23 cellular contexts compared by ENCODE assay signal in the genomic region with DNA sequence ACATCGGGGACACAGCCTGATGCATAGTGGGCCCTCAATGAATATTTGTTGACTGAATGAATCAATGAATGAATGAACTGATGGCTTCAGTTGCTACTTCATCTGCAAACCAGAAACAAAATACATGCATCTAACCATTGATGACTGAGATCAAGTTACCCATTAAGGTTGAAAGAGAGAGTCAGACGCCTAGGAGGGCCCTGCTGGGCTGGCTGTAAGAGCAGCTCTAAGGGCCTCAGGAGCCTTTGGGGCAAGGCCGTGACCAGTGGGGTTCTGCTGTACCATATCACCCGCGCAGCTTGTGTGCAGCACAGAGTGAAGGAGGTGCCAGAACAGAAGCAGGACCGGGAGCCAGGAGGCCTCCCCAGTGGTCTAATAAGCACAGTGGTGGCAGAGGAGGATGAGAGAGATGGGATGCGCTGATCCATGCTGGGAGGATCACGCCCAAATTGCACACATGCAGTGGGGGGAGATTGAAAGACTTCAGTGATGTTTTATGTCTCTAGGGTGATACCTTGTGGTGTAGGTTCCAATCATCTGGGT.
"Had no signal": no experiment of that assay in that cellular context is flagged by ENCODE, and none has a peak within 500 bp of the region (broad histone marks: within the 10 kb centered on the region; RNA-seq: fewer than 3 reads in every experiment).

No MANE protein-coding gene starts in this region.

- FAIRE-seq: endothelial cell of umbilical vein, pancreas had no signal

- H3K36me3 Mint-ChIP-seq: naive thymus-derived CD4-positive, alpha-beta T cell; stimulated activated effector memory CD8-positive, alpha-beta T cell treated with anti-CD3 and anti-CD28 coated beads, Interleukin-12 subunit alpha, Interleukin-12 subunit beta, amount 100 ng/mL, for 72 hours had no signal

- DNase-seq: effector CD4-positive, alpha-beta T cell; erythroblast; foreskin melanocyte; heart left ventricle; hippocampal formation; left colon; left ventricle myocardium superior; naive thymus-derived CD4-positive, alpha-beta T cell; occipital lobe; right cardiac atrium; stimulated activated CD4-positive, alpha-beta T cell treated with anti-CD3 and anti-CD28 coated beads, Interleukin-4, amount 100 ng/mL, for 1 hour; stimulated activated CD8-positive, alpha-beta memory T cell treated with anti-CD3 and anti-CD28 coated beads, Interleukin-4, amount 100 ng/mL, for 48 hours; stimulated activated naive CD8-positive, alpha-beta T cell treated with anti-CD3 and anti-CD28 coated beads, Interleukin-15, Interleukin-2, amounts not matched to agents 100 U/mL and 50 U/mL, for 24 hours; tibial artery had no signal

- H3K4me3 Mint-ChIP-seq: endodermal cell; naive thymus-derived CD4-positive, alpha-beta T cell; neural crest cell; stimulated activated effector memory CD8-positive, alpha-beta T cell treated with anti-CD3 and anti-CD28 coated beads, Interleukin-12 subunit alpha, Interleukin-12 subunit beta, amount 100 ng/mL, for 72 hours had no signal

- ATAC-seq: heart left ventricle; left ventricle myocardium superior; naive thymus-derived CD4-positive, alpha-beta T cell; right cardiac atrium; stimulated activated effector memory CD8-positive, alpha-beta T cell treated with anti-CD3 and anti-CD28 coated beads, Interleukin-12 subunit alpha, Interleukin-12 subunit beta, amount 100 ng/mL, for 72 hours; stimulated activated naive CD8-positive, alpha-beta T cell treated with anti-CD3 and anti-CD28 coated beads, Interleukin-15, Interleukin-2, amounts not matched to agents 100 U/mL and 50 U/mL, for 24 hours had no signal

- H3K4me2 ChIP-seq: smooth muscle cell had no signal

- H3K4me3 ChIP-seq: coronary artery, heart left ventricle, lung, pancreas, smooth muscle cell, suprapubic skin, tibial artery had no signal

- H3K27ac Mint-ChIP-seq: endodermal cell; naive thymus-derived CD4-positive, alpha-beta T cell; stimulated activated effector memory CD8-positive, alpha-beta T cell treated with anti-CD3 and anti-CD28 coated beads, Interleukin-12 subunit alpha, Interleukin-12 subunit beta, amount 100 ng/mL, for 72 hours had no signal

- H3K4me1 ChIP-seq: heart left ventricle, pancreas, suprapubic skin, tibial artery had no signal

- H3K27me3 ChIP-seq: pancreas had no signal

- H3K9me3 ChIP-seq: heart left ventricle, pancreas, suprapubic skin, tibial artery had no signal

- H3K27ac ChIP-seq: coronary artery, heart left ventricle, suprapubic skin, tibial artery had no signal

- H3K36me3 ChIP-seq: heart left ventricle, pancreas, suprapubic skin, tibial artery had no signal

- H3K9me3 Mint-ChIP-seq: endodermal cell; naive thymus-derived CD4-positive, alpha-beta T cell; neural crest cell; stimulated activated effector memory CD8-positive, alpha-beta T cell treated with anti-CD3 and anti-CD28 coated beads, Interleukin-12 subunit alpha, Interleukin-12 subunit beta, amount 100 ng/mL, for 72 hours had no signal
